In genomic region chr20:31514154-31515071, GRCh38 we compare ENCODE assay signal across 1 cellular context.
TF ChIP-seq lines count a peak whose summit lies in the region.

Gene HM13, plus strand, starts transcription at chr20:31514442. Its CDS starts 110 bp downstream, at chr20:31514552.

TF ChIP-seq in HepG2, 621 proteins besides CTCF, POLR2A, EP300 and RAD21 (continued from another document and continues in another):
- TF ChIP-seq HNF1B (CRISPR knock-in tag; IDR thresholded peaks at IDR 0.05) (peak; percentile 91), POLR2G (IDR thresholded peaks at IDR 0.05; ENCODE audit: low read depth, low read length) (peak; percentile 98), ZNF264 (CRISPR knock-in tag; IDR thresholded peaks at IDR 0.05) (no peak), HBP1 (CRISPR knock-in tag; IDR thresholded peaks at IDR 0.05; ENCODE audit: low read depth) (peak; percentile 97), ZNF547 (CRISPR knock-in tag; IDR thresholded peaks at IDR 0.05) (peak; percentile 77), ZFP36L2 (CRISPR knock-in tag; IDR thresholded peaks at IDR 0.05) (0 out of 2 replicates have a peak, but pooled peaks have one; percentile 32), ZNF260 (CRISPR knock-in tag; IDR thresholded peaks at IDR 0.05; ENCODE audit: borderline replicate concordance, low read depth) (no peak), ZNF460 (CRISPR knock-in tag; IDR thresholded peaks at IDR 0.05; ENCODE audit: borderline replicate concordance) (no peak; the same call in 1 of the 2 replicates), XBP1 (CRISPR knock-in tag; IDR thresholded peaks at IDR 0.05) (peak; percentile 96), RARG (CRISPR knock-in tag; IDR thresholded peaks at IDR 0.05; ENCODE audit: low read depth) (peak; percentile 85; the same call in 1 of the 2 replicates), ZMAT5 (CRISPR knock-in tag; IDR thresholded peaks at IDR 0.05; ENCODE audit: borderline replicate concordance, low read depth) (no peak), RFX5 (IDR thresholded peaks at IDR 0.05; ENCODE audit: low read depth, low read length) (peak; percentile 49; the same call in 1 of the 2 replicates), ARNTL (CRISPR knock-in tag; IDR thresholded peaks at IDR 0.05) (peak; percentile 90), SETDB1 (CRISPR knock-in tag; IDR thresholded peaks at IDR 0.05; ENCODE audit: borderline replicate concordance) (no peak), RNF219 (CRISPR knock-in tag; IDR thresholded peaks at IDR 0.05) (peak; percentile 80; the same call in 1 of the 2 replicates), IRX3 (CRISPR knock-in tag; IDR thresholded peaks at IDR 0.05; ENCODE audit: borderline replicate concordance, low read depth) (no peak), ZBTB14 (CRISPR knock-in tag; IDR thresholded peaks at IDR 0.05) (peak; percentile 100), DNMT1 (CRISPR knock-in tag; IDR thresholded peaks at IDR 0.05) (peak; percentile 74), BRCA1 (CRISPR knock-in tag; IDR thresholded peaks at IDR 0.05) (peak; percentile 93; the same call in 1 of the 2 replicates), RXRA (CRISPR knock-in tag; IDR thresholded peaks at IDR 0.05) (peak; percentile 85), FOSL1 (CRISPR knock-in tag; IDR thresholded peaks at IDR 0.05; ENCODE audit: borderline replicate concordance) (peak; percentile 54; the same call in 1 of the 2 replicates), NCOA2 (CRISPR knock-in tag; IDR thresholded peaks at IDR 0.05) (peak; percentile 57; the same call in 1 of the 2 replicates), ZNF331 (CRISPR knock-in tag; IDR thresholded peaks at IDR 0.05) (peak; percentile 89), ZNF598 (CRISPR knock-in tag; IDR thresholded peaks at IDR 0.05; ENCODE audit: borderline replicate concordance) (peak; percentile 65; the same call in 1 of the 2 replicates), ZMAT3 (CRISPR knock-in tag; conservative IDR thresholded peaks at IDR 0.05) (peak; percentile 93; the same call in 1 of the 2 replicates), ZSCAN31 (CRISPR knock-in tag; IDR thresholded peaks at IDR 0.05; ENCODE audit: low read depth) (peak; percentile 99), AKAP8 (CRISPR knock-in tag; IDR thresholded peaks at IDR 0.05) (peak; percentile 46; the same call in 1 of the 2 replicates), YY1 (IDR thresholded peaks at IDR 0.05; ENCODE audit: insufficient read depth, insufficient replicate concordance, low read depth, low read length) (peak; percentile 83), GATA4 (IDR thresholded peaks at IDR 0.05; ENCODE audit: borderline replicate concordance, low read depth) (peak; percentile 51; the same call in 1 of the 2 replicates), GPBP1L1 (CRISPR knock-in tag; IDR thresholded peaks at IDR 0.05) (no peak), EEA1 (CRISPR knock-in tag; IDR thresholded peaks at IDR 0.05; ENCODE audit: borderline replicate concordance) (peak; percentile 87), TRAFD1 (CRISPR knock-in tag; IDR thresholded peaks at IDR 0.05; ENCODE audit: borderline replicate concordance) (peak; percentile 74; the same call in 1 of the 2 replicates), MBNL3 (CRISPR knock-in tag; conservative IDR thresholded peaks at IDR 0.05) (no peak), CREB3 (CRISPR knock-in tag; IDR thresholded peaks at IDR 0.05) (peak; percentile 92), ZNF574 (CRISPR knock-in tag; IDR thresholded peaks at IDR 0.05) (peak; percentile 93), ZNF639 (CRISPR knock-in tag; conservative IDR thresholded peaks at IDR 0.05) (peak; percentile 62; the same call in 1 of the 2 replicates), ZNF3 (CRISPR knock-in tag; IDR thresholded peaks at IDR 0.05) (peak; percentile 14; the same call in 1 of the 2 replicates), ARID3A (IDR thresholded peaks at IDR 0.05; ENCODE audit: low read depth, low read length) (peak; percentile 21; the same call in 1 of the 2 replicates), CHD2 (IDR thresholded peaks at IDR 0.05; ENCODE audit: low read depth, low read length) (no peak), ZNF367 (CRISPR knock-in tag; IDR thresholded peaks at IDR 0.05; ENCODE audit: borderline replicate concordance) (peak; percentile 86; the same call in 1 of the 2 replicates)
